Comparison of ENCODE assay signal across 28 cellular contexts in the genomic region with DNA sequence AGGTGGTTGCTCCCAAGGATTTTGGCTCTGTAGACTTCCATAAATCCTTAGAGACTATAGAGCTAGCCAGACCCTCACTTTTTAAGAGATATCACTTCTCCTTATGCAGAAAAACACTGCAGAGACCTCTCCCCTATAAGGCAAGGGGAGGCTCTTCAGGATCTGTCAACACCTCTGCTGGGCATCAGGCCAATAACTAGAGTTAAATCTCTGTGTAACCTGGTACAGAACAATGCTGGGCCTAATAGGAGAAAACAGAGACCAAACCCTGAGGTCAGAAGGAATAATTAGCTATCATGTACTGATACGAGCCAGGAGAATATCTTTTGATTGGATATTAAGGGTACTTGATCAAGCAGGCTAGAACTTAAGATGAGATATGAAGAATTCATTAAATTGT.
"Had no signal": no experiment of that assay in that cellular context is flagged by ENCODE, and none has a peak within 500 bp of the region (broad histone marks: within the 10 kb centered on the region; RNA-seq: fewer than 3 reads in every experiment).

No MANE protein-coding gene starts in this region.

- H3K9me3 ChIP-seq: esophagus muscularis mucosa, psoas muscle, uterus had no signal

- H3K27me3 ChIP-seq: breast epithelium, esophagus muscularis mucosa, neural progenitor cell, uterus had no signal

- H3K4me3 ChIP-seq: breast epithelium, esophagus muscularis mucosa, lung, neural progenitor cell, psoas muscle, smooth muscle cell, uterus had no signal

- H3K36me3 ChIP-seq: breast epithelium, esophagus muscularis mucosa, neural progenitor cell, uterus had no signal

- H3K4me1 ChIP-seq: breast epithelium, esophagus muscularis mucosa, parathyroid adenoma, psoas muscle, uterus had no signal

- DNase-seq: activated CD4-positive, alpha-beta T cell treated with anti-CD3 and anti-CD28 coated beads for 4 hours; activated CD4-positive, alpha-beta T cell treated with anti-CD3 and anti-CD28 coated beads, Interleukin-2, amount 50 U/mL, for 4 hours; activated naive CD4-positive, alpha-beta T cell; activated T-cell treated with anti-CD3 and anti-CD28 coated beads for 4 hours; activated T-cell treated with anti-CD3 and anti-CD28 coated beads, Interleukin-2, amount 50 U/mL, for 72 hours; dermis blood vessel endothelial cell; effector CD4-positive, alpha-beta T cell; foreskin melanocyte; kidney glomerular epithelial cell; mesendoderm; natural killer cell; occipital lobe; psoas muscle; stimulated activated CD4-positive, alpha-beta T cell treated with anti-CD3 and anti-CD28 coated beads, Interleukin-1b, Interleukin-23, amount 100 ng/mL, for 48 hours; stimulated activated CD4-positive, alpha-beta T cell treated with anti-CD3 and anti-CD28 coated beads, Interleukin-4, amount 100 ng/mL, for 4 hours; stimulated activated CD8-positive, alpha-beta memory T cell treated with anti-CD3 and anti-CD28 coated beads, Interleukin-4, amount 100 ng/mL, for 48 hours; stimulated activated naive CD8-positive, alpha-beta T cell treated with anti-CD3 and anti-CD28 coated beads, Interleukin-15, amount 100 ng/mL, for 72 hours; substantia nigra; uterus had no signal

- ATAC-seq: activated naive CD4-positive, alpha-beta T cell treated with anti-CD3 and anti-CD28 coated beads, Interleukin-2, amount 50 U/mL, for 72 hours; activated T-cell treated with anti-CD3 and anti-CD28 coated beads, Interleukin-2, amount 50 U/mL, for 72 hours; left lobe of liver; natural killer cell; psoas muscle; stimulated activated memory B cell treated with anti-CD40 and anti-IgM and Interleukin-4, amounts not matched to agents 10 μg/mL and 1 μg/mL and 100 μg/mL, for 72 hours; stimulated activated naive CD8-positive, alpha-beta T cell treated with anti-CD3 and anti-CD28 coated beads, Interleukin-15, amount 100 ng/mL, for 72 hours had no signal
